Comparison of ENCODE assay signal across 18 cellular contexts in the genomic region with DNA sequence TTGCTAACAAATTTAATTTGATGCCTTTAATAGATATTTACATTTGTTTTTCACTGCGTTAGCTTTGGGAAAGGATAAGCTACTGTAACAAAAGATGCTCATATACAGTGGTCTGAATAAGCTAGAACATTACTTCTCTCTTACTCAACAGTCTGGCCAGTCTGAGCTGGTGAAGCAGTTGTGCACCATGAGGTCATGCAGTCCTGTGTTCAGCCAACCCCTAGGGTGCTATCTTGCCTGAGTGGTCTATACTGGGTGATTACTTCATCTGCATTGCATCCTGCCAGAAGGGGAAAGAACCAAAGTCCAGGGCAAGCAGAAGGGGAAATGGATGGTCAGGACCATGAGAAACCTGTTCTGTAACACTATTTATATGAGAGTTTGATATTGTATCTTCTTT. TPM values are rescaled to one million over a fixed set of nuclear protein-coding genes. Genes with fewer than 3 reads are reported as not detected.
DNase-seq lines count a peak whose midpoint lies in the region; ATAC-seq, FAIRE-seq and TF ChIP-seq lines count a peak whose summit lies in the region.
"Had no signal": no experiment of that assay in that cellular context is flagged by ENCODE, and none has a peak within 500 bp of the region (broad histone marks: within the 10 kb centered on the region; RNA-seq: fewer than 3 reads in every experiment).

No MANE protein-coding gene starts in this region.

- CTCF ChIA-PET in K562 (lab: Yijun Ruan, JAX; ENCODE audit: low intra/inter-chr PET ratio) = no interaction called here

- no peak overlapping the region for H3K4me3 Mint-ChIP-seq in stimulated activated naive CD8-positive, alpha-beta T cell treated with anti-CD3 and anti-CD28 coated beads, Interleukin-15, amount 100 ng/mL, for 72 hours
- H3K4me3 Mint-ChIP-seq: activated CD8-positive, alpha-beta memory T cell treated with anti-CD3 and anti-CD28 coated beads, Interleukin-2, amount 10 ng/mL, durations not matched to agents 7 days and 5 days; CD14-positive monocyte; immature natural killer cell; stimulated activated effector memory CD8-positive, alpha-beta T cell treated with anti-CD3 and anti-CD28 coated beads, Interleukin-12 subunit alpha, Interleukin-12 subunit beta, amount 100 ng/mL, for 72 hours; T-helper 1 cell treated with Interleukin-12 subunit alpha and Interleukin-12 subunit beta and Interleukin-4 antibody, amounts not matched to agents 30 μg/mL and 1 μg/mL, for 36 hours had no signal

- ATAC-seq in K562 (peak; percentile 42), heart right ventricle (peak; percentile 84 to 95 (median 88)), gastrocnemius medialis (peak; percentile 45 to 81)
- ATAC-seq in stimulated activated naive CD8-positive, alpha-beta T cell treated with anti-CD3 and anti-CD28 coated beads, Interleukin-15, amount 100 ng/mL, for 72 hours = no peak
- ATAC-seq: activated CD8-positive, alpha-beta memory T cell treated with anti-CD3 and anti-CD28 coated beads, Interleukin-2, amount 10 ng/mL, durations not matched to agents 7 days and 5 days; stimulated activated effector memory CD8-positive, alpha-beta T cell treated with anti-CD3 and anti-CD28 coated beads, Interleukin-12 subunit alpha, Interleukin-12 subunit beta, amount 100 ng/mL, for 72 hours had no signal

- no peak for TF ChIP-seq RAD21 in K562 (CRISPR knock-in tag; conservative IDR thresholded peaks at IDR 0.05 in 1 of 2, IDR thresholded peaks at IDR 0.05 in 1 of 2)

- H3K4me1 ChIP-seq in K562 (replicated peaks in 1 of 2; ENCODE audit: control insufficient read depth in 2 of 2, insufficient read depth in 2 of 2, low read length in 2 of 2) (no peaks in the 10 kb centered on the region), heart right ventricle (peaks cover 0 to 26% (median 7%) of the 10 kb centered on the region in 9 donors), gastrocnemius medialis (peaks cover 42 to 44% of the 10 kb centered on the region in 2 donors)
- H3K4me1 ChIP-seq: tibial nerve had no signal

- WGBS in K562 (ENCODE audit: insufficient coverage, low coverage, missing lambda C conversion rate) = 83% methylated on average over 1 of the region's 1 CpG
- 81 to 94% methylated on average over 1 of the region's 1 CpG for WGBS in heart right ventricle, 2 donors

- no peaks in the 10 kb centered on the region for H3K27me3 Mint-ChIP-seq in stimulated activated naive CD8-positive, alpha-beta T cell treated with anti-CD3 and anti-CD28 coated beads, Interleukin-15, amount 100 ng/mL, for 72 hours
- H3K27me3 Mint-ChIP-seq: activated CD8-positive, alpha-beta memory T cell treated with anti-CD3 and anti-CD28 coated beads, Interleukin-2, amount 10 ng/mL, durations not matched to agents 7 days and 5 days had no signal

- TF ChIP-seq EP300 in K562 (IDR thresholded peaks at IDR 0.05; ENCODE audit: low read length) = no peak

- peaks cover 10% of the 10 kb centered on the region for H3K4me1 Mint-ChIP-seq in stimulated activated naive CD8-positive, alpha-beta T cell treated with anti-CD3 and anti-CD28 coated beads, Interleukin-15, amount 100 ng/mL, for 72 hours
- H3K4me1 Mint-ChIP-seq: CD14-positive monocyte had no signal

- no peaks in the 10 kb centered on the region for H3K79me2 ChIP-seq in K562 (ENCODE audit: control insufficient read depth, insufficient read depth, low read length)

- H3K4me3 ChIP-seq in K562 = no peak overlapping the region
- H3K4me3 ChIP-seq in heart right ventricle = no peak overlapping the region
- H3K4me3 ChIP-seq in gastrocnemius medialis = no peak overlapping the region
- H3K4me3 ChIP-seq: skin epidermis, tibial nerve had no signal

- H3K9me1 ChIP-seq in K562 (ENCODE audit: control insufficient read depth, insufficient read depth, low read length) = no peaks in the 10 kb centered on the region

- TF ChIP-seq CTCF in K562 (IDR thresholded peaks at IDR 0.05 in 2 of 3, conservative IDR thresholded peaks at IDR 0.05 in 1 of 3; ENCODE audit: insufficient read depth in 2 of 3, low read depth in 1 of 3, low read length in 3 of 3) (no peak), heart right ventricle (IDR thresholded peaks at IDR 0.05) (no peak), gastrocnemius medialis (IDR thresholded peaks at IDR 0.05 in 4 of 5, conservative IDR thresholded peaks at IDR 0.05 in 1 of 5) (no peak)

- TF ChIP-seq POLR2A in K562 (conservative IDR thresholded peaks at IDR 0.05) (no peak), gastrocnemius medialis (IDR thresholded peaks at IDR 0.05) (no peak), GM12892 (IDR thresholded peaks at IDR 0.05; ENCODE audit: low read depth, low read length) (no peak)

- H3K27me3 ChIP-seq in K562 (ENCODE audit: control insufficient read depth in 2 of 2, insufficient read depth in 2 of 2, low read length in 2 of 2) (no peaks in the 10 kb centered on the region), heart right ventricle (no peaks in the 10 kb centered on the region), gastrocnemius medialis (no peaks in the 10 kb centered on the region)
- H3K27me3 ChIP-seq: tibial nerve had no signal

- no peak overlapping the region for H3K27ac Mint-ChIP-seq in stimulated activated naive CD8-positive, alpha-beta T cell treated with anti-CD3 and anti-CD28 coated beads, Interleukin-15, amount 100 ng/mL, for 72 hours
- H3K27ac Mint-ChIP-seq: activated CD8-positive, alpha-beta memory T cell treated with anti-CD3 and anti-CD28 coated beads, Interleukin-2, amount 10 ng/mL, durations not matched to agents 7 days and 5 days; CD14-positive monocyte; T-helper 1 cell treated with Interleukin-12 subunit alpha and Interleukin-12 subunit beta and Interleukin-4 antibody, amounts not matched to agents 30 μg/mL and 1 μg/mL, for 36 hours had no signal

- POLR2A ChIA-PET in K562 (lab: Yijun Ruan, JAX) = no interaction called here

- H3K4me2 ChIP-seq in K562 (ENCODE audit: insufficient read depth, low read length) = no peak overlapping the region

- H3K36me3 ChIP-seq in K562 (ENCODE audit: control insufficient read depth, insufficient read depth, low read length) = peaks cover 28% of the 10 kb centered on the region; the same call in 1 of the 3 replicates
- peaks cover 0 to 54% (median 28%) of the 10 kb centered on the region in 9 donors for H3K36me3 ChIP-seq in heart right ventricle
- peaks cover 0 to 40% of the 10 kb centered on the region in 2 donors for H3K36me3 ChIP-seq in gastrocnemius medialis

- H3K9me3 Mint-ChIP-seq in stimulated activated naive CD8-positive, alpha-beta T cell treated with anti-CD3 and anti-CD28 coated beads, Interleukin-15, amount 100 ng/mL, for 72 hours = no peaks in the 10 kb centered on the region
- H3K9me3 Mint-ChIP-seq: CD14-positive monocyte; immature natural killer cell; stimulated activated effector memory CD8-positive, alpha-beta T cell treated with anti-CD3 and anti-CD28 coated beads, Interleukin-12 subunit alpha, Interleukin-12 subunit beta, amount 100 ng/mL, for 72 hours; T-helper 1 cell treated with Interleukin-12 subunit alpha and Interleukin-12 subunit beta and Interleukin-4 antibody, amounts not matched to agents 30 μg/mL and 1 μg/mL, for 36 hours had no signal

- FAIRE-seq in K562 (lab: Jason Lieb, UNC) = no peak
- no peak for FAIRE-seq in GM12892 (lab: Jason Lieb, UNC)

- H3K27ac ChIP-seq in K562 (ENCODE audit: extremely low read depth, low read depth, low read length) (no peak overlapping the region), heart right ventricle (peak overlapping the region in 4 of 10 donors; percentile 73 to 85 (median 80)), gastrocnemius medialis (no peak overlapping the region)
- H3K27ac ChIP-seq: skin epidermis had no signal

- BruUV-seq in K562 (replicated peaks; lab: Mats Ljungman, UMichigan) = no TSS peak

- intact Hi-C loops in K562 (cut with micrococcal nuclease) = no loop called here
- intact Hi-C loops in heart right ventricle (cut with DNase I) = no loop called here
- intact Hi-C loops in gastrocnemius medialis (cut with DNase I; ENCODE audit: low total_unique reads) = no loop called here

- DNase-seq in LHCN-M2 (ENCODE audit: low read depth) (peak; percentile 70), K562 (ENCODE audit: extremely low read depth in 1 of 4, low spot score in 3 of 4) (no peak), heart right ventricle (peak in 1 of 2 donors; percentile 62), gastrocnemius medialis (peak in 1 of 2 donors; percentile 54), NCI-H1417 (lab: John Stamatoyannopoulos, UW) (no peak), GM12892 (ENCODE audit: insufficient read length) (no peak)
- DNase-seq in stimulated activated naive CD8-positive, alpha-beta T cell treated with anti-CD3 and anti-CD28 coated beads, Interleukin-15, amount 100 ng/mL, for 72 hours = no peak
- DNase-seq: activated CD4-positive, CD25-positive, alpha-beta regulatory T cell treated with anti-CD3 and anti-CD28 coated beads, Interleukin-2, amount 50 U/mL, for 72 hours; activated CD8-positive, alpha-beta memory T cell treated with anti-CD3 and anti-CD28 coated beads, Interleukin-2, amount 10 ng/mL, durations not matched to agents 7 days and 5 days; activated gamma-delta T cell; immature natural killer cell; NCI-H1092 treated with DMSO at 0.1 percent for 48 hours; occipital lobe had no signal

- in situ Hi-C loops in K562 (cut with MboI) (no loop called here), gastrocnemius medialis (cut with MboI; ENCODE audit: low sequenced_read_pairs in 4 of 4) (no loop called here)

- H3K9me3 ChIP-seq in K562 (replicated peaks; ENCODE audit: control insufficient read depth, insufficient read depth, low read depth, low read length) (no peaks in the 10 kb centered on the region), heart right ventricle (no peaks in the 10 kb centered on the region), gastrocnemius medialis (no peaks in the 10 kb centered on the region)
- H3K9me3 ChIP-seq: tibial nerve had no signal

- no peak overlapping the region for H2AFZ ChIP-seq in K562 (ENCODE audit: low read depth, low read length)

- H3K9ac ChIP-seq in K562 (ENCODE audit: insufficient read depth in 1 of 2, low read depth in 2 of 2, low read length in 2 of 2) = no peak overlapping the region

- no peaks in the 10 kb centered on the region for H4K20me1 ChIP-seq in K562 (replicated peaks; ENCODE audit: control insufficient read depth, insufficient read depth, low read length)

RNA-seq across cellular contexts. Expression of a gene that starts 31.5 kb away (rescaled TPM):
- total RNA-seq in LHCN-M2 (2014; rRNA removed) = 56.8 and 75.1 TPM in 2 replicates
- 15.2 TPM for polyA plus RNA-seq in LHCN-M2 (2012)
- 11.9 and 36.9 TPM in 2 replicates for total RNA-seq in K562 (2011; cell fraction: chromatin; rRNA removed; ENCODE audit: low replicate concordance)
- 8.8 and 11.8 TPM in 2 replicates for total RNA-seq in K562 (2011; cell fraction: nucleolus; rRNA removed)
- 14.2 and 14.5 TPM in 2 replicates for total RNA-seq in K562 (2011; cell fraction: nucleoplasm; rRNA removed)
- 29.3 and 33.9 TPM in 2 replicates for total RNA-seq in K562 (2014; rRNA removed)
- 36.0 and 44.9 TPM in 2 replicates for total RNA-seq in K562 (2014; rRNA removed; fragmentation: Illumina TruSeq; extraction: Trizol)
- total RNA-seq in K562 (2015; rRNA removed; fragmentation: Illumina TruSeq; extraction: Trizol) = 37.6 and 43.1 TPM in 2 replicates
- 24.4 and 25.5 TPM in 2 replicates for total RNA-seq in K562 (2021)
- 16.6 and 17.6 TPM in 2 replicates for polyA plus RNA-seq in K562 (2011; rRNA removed)
- polyA plus RNA-seq in K562 (2011; cell fraction: cytosol; rRNA removed) = 3.6 and 8.8 TPM in 2 replicates
- polyA plus RNA-seq in K562 (2011; cell fraction: nucleus; rRNA removed) = 30.0 and 36.8 TPM in 2 replicates
- 18.3 and 21.3 TPM in 2 replicates for polyA plus RNA-seq in K562 (2012)
- 32.5 and 35.4 TPM in 2 replicates for polyA plus RNA-seq in K562 (2014; fragmentation: Illumina TruSeq; extraction: Trizol)
- 10 to 100 TPM in 1 of 2 experiments, 1 to 10 TPM in 1; 7.4 to 10.4 TPM for polyA plus RNA-seq in K562 (2014; fragmentation: Nextera tagmentation; extraction: Ambion mirVana)
- 25.9 and 37.2 TPM in 2 replicates for polyA plus RNA-seq in K562 (2014; rRNA removed)
- polyA minus RNA-seq in K562 (2011; rRNA and poly(A)+ RNA removed) = 19.4 and 24.8 TPM in 2 replicates
- polyA minus RNA-seq in K562 (2011; cell fraction: cytosol; rRNA and poly(A)+ RNA removed) = 11.5 and 13.3 TPM in 2 replicates
- 22.9 and 39.3 TPM in 2 replicates for polyA minus RNA-seq in K562 (2011; cell fraction: nucleus; rRNA and poly(A)+ RNA removed)
- total RNA-seq in heart right ventricle = 10 to 100 TPM; 26.5 to 37.7 (median 33.4) TPM
- 10 to 100 TPM; 18.1 to 59.5 TPM for polyA plus RNA-seq in heart right ventricle
- 10 to 100 TPM; 43.5 to 77.7 (median 46.8) TPM for total RNA-seq in gastrocnemius medialis
- polyA plus RNA-seq in GM12892 (2012; ENCODE audit: missing spikeins) = 38.0 TPM
